In the genomic region with DNA sequence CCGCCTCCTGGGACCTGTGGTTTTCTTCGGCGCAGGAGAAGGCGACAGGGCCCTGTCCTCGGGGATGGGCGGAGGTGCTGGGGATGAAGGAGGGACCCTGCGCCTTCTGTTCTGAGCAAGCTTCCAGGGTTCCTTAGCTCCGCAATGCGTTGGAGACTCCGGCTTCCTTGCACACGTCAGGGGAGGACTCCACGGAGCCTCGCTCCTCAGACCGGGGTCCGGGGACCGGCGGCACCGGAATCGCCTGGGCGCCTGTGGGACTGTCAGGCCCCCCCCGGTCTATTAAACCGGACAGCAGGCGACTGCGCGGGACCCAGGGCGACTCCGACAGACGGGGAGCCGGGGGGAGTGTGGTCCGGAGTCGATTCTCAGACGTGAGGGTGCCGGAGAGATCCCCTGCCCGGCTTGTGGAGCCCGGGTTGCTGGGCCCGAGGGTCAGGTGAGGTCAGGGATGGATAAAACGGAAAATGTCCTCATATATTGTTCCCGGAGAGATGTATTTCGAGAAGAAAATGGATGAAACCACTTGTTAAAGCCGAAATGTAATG, we compare ENCODE assay signal across 21 cellular contexts.
DNase-seq lines count a peak whose midpoint lies in the region; FAIRE-seq and TF ChIP-seq lines count a peak whose summit lies in the region.
"Had no signal": no experiment of that assay in that cellular context is flagged by ENCODE, and none has a peak within 500 bp of the region (broad histone marks: within the 10 kb centered on the region; RNA-seq: fewer than 3 reads in every experiment).

No MANE protein-coding gene starts in this region.

- H3K27ac ChIP-seq in coronary artery (no peak overlapping the region), kidney (ENCODE audit: low read depth in 2 of 2, low read length in 2 of 2) (no peak overlapping the region), osteoblast (ENCODE audit: low read depth, low read length) (no peak overlapping the region)
- H3K27ac ChIP-seq: GM23248 had no signal

- no peak for FAIRE-seq in kidney (lab: Jason Lieb, UNC)
- FAIRE-seq: A204.1, GM12892, GM18507, HTR-8/SVneo had no signal

- H2AFZ ChIP-seq in osteoblast (ENCODE audit: low read length): no peak overlapping the region
- H2AFZ ChIP-seq: GM23248 had no signal

- H3K4me1 ChIP-seq in kidney (ENCODE audit: control insufficient read depth in 1 of 2, insufficient read depth in 1 of 2, low read depth in 1 of 2, low read length in 2 of 2): no peaks in the 10 kb centered on the region
- H3K4me1 ChIP-seq in osteoblast (ENCODE audit: insufficient read depth, low read length): no peaks in the 10 kb centered on the region
- H3K4me1 ChIP-seq: BE2C had no signal

- H3K4me3 ChIP-seq in coronary artery: no peak overlapping the region
- no peak overlapping the region for H3K4me3 ChIP-seq in kidney (ENCODE audit: low read length in 2 of 2)
- H3K4me3 ChIP-seq in osteoblast (ENCODE audit: insufficient read depth, low read length): no peak overlapping the region
- H3K4me3 ChIP-seq: GM23248 had no signal

- no peak for TF ChIP-seq CTCF in coronary artery (IDR thresholded peaks at IDR 0.05)
- TF ChIP-seq CTCF in kidney (IDR thresholded peaks at IDR 0.05; ENCODE audit: borderline replicate concordance, extremely low read depth, insufficient read depth): no peak
- TF ChIP-seq CTCF in osteoblast (IDR thresholded peaks at IDR 0.05; ENCODE audit: extremely low read depth, low read depth, low read length): no peak

- H4K20me1 ChIP-seq in osteoblast (ENCODE audit: insufficient read depth, low read length): no peaks in the 10 kb centered on the region

- H3K9ac ChIP-seq in kidney (ENCODE audit: low read length in 2 of 2): no peak overlapping the region
- H3K9ac ChIP-seq: GM23248 had no signal

- H3K9me3 ChIP-seq in kidney (ENCODE audit: control insufficient read depth in 1 of 2, low read length in 2 of 2) (peaks cover 0 to 4% of the 10 kb centered on the region in 2 donors), osteoblast (ENCODE audit: low read depth, low read length) (peaks cover 5% of the 10 kb centered on the region)
- H3K9me3 ChIP-seq: BE2C had no signal

- DNase-seq in coronary artery (ENCODE audit: low spot score) (peak; percentile 46), kidney (peak; percentile 45), posterior vena cava (ENCODE audit: low spot score) (peak; percentile 58), CD1c-positive myeloid dendritic cell (ENCODE audit: extremely low spot score) (no peak), osteoblast (ENCODE audit: insufficient read length, low spot score, missing footprints) (no peak), COR-L47 (lab: John Stamatoyannopoulos, UW) (no peak)
- DNase-seq in activated CD4-positive, alpha-beta T cell treated with anti-CD3 and anti-CD28 coated beads, Interleukin-2, amount 50 U/mL, for 48 hours: no peak
- DNase-seq: ACHN; BE2C; C1 segment of cervical spinal cord; CD4-positive, alpha-beta T cell; DMS153; DMS79; GDM1; GM23248; H7; IMR-90 had no signal

- H3K79me2 ChIP-seq in osteoblast (ENCODE audit: insufficient read depth, low read length): no peaks in the 10 kb centered on the region

- H3K36me3 ChIP-seq in kidney (ENCODE audit: control insufficient read depth in 1 of 2, insufficient read depth in 2 of 2, low read length in 2 of 2): no peaks in the 10 kb centered on the region
- no peaks in the 10 kb centered on the region for H3K36me3 ChIP-seq in osteoblast (ENCODE audit: insufficient read depth, low read length)
- H3K36me3 ChIP-seq: BE2C had no signal

- intact Hi-C loops in kidney (cut with DNase I): no loop called here
- intact Hi-C loops in posterior vena cava (cut with DNase I): no loop called here

- no peaks in the 10 kb centered on the region for H3K27me3 ChIP-seq in osteoblast (ENCODE audit: insufficient read depth, low read length)
- H3K27me3 ChIP-seq: BE2C had no signal

- no peak overlapping the region for H3K4me2 ChIP-seq in osteoblast (ENCODE audit: insufficient read depth, low read length)

Comparison
In these comparisons a context has a peak if more than half of its experiments do, and no peak if none do; other contexts are left out.
1. DNase-seq: peak in coronary artery (single experiment), kidney (single experiment) and posterior vena cava (single experiment); none in CD1c-positive myeloid dendritic cell (single experiment), osteoblast (single experiment), COR-L47 (single experiment) and activated CD4-positive, alpha-beta T cell treated with anti-CD3 and anti-CD28 coated beads, Interleukin-2, amount 50 U/mL, for 48 hours (0 of 2).